Comparison of ENCODE assay signal across 20 cellular contexts in the genomic region with DNA sequence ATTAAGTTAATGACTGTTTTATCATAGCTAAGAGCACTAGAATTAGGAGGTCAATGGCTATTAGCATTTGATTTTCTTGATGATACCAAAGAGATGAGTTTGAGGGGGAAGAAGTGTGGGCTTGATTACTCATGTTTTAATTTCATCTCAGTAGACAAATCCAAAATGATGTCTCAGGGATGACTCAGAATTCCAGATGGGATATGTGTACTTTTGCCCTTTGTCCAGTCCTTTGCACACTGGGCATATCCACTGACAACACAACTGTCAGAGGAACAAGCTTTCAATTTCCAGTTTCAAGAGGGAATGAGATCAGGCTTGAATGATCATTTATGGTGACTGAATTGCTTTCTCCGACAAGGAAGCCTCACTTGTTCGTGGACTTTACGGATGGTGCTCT.
DNase-seq lines count a peak whose midpoint lies in the region; ATAC-seq and TF ChIP-seq lines count a peak whose summit lies in the region.
"Had no signal": no experiment of that assay in that cellular context is flagged by ENCODE, and none has a peak within 500 bp of the region (broad histone marks: within the 10 kb centered on the region; RNA-seq: fewer than 3 reads in every experiment).

No MANE protein-coding gene starts in this region.

- intact Hi-C loops in CD8-positive, alpha-beta T cell (cut with DNase I, micrococcal nuclease): no loop called here

- POLR2A ChIA-PET in RWPE1 (lab: Yijun Ruan, JAX; ENCODE audit: low non-redundant PET): no interaction called here
- POLR2A ChIA-PET in CD8-positive, alpha-beta T cell (lab: Charles Lee): no interaction called here

- H3K4me2 ChIP-seq in MM.1S (ENCODE audit: low read depth, low read length): no peak overlapping the region

- H4K20me1 ChIP-seq in MM.1S (ENCODE audit: insufficient read depth, low read length): no peaks in the 10 kb centered on the region

- no peak for ATAC-seq in CD8-positive, alpha-beta T cell
- ATAC-seq: body of pancreas, left colon, pancreas had no signal

- H3K27me3 Mint-ChIP-seq in CD8-positive, alpha-beta T cell (ENCODE audit: low read depth): no peaks in the 10 kb centered on the region
- H3K27me3 Mint-ChIP-seq: activated CD4-positive, alpha-beta T cell treated with anti-CD3 and anti-CD28 coated beads, Interleukin-2, amount 10 ng/mL, durations not matched to agents 24 days and 14 days had no signal

- CTCF ChIA-PET in RWPE1 (lab: Yijun Ruan, JAX): no interaction called here
- CTCF ChIA-PET in CD8-positive, alpha-beta T cell (lab: Charles Lee): no interaction called here

- no peaks in the 10 kb centered on the region for H3K9me2 ChIP-seq in MM.1S (replicated peaks; ENCODE audit: insufficient read depth, low read length)

- no peak overlapping the region for H3K27ac Mint-ChIP-seq in CD8-positive, alpha-beta T cell
- H3K27ac Mint-ChIP-seq: activated CD4-positive, alpha-beta T cell treated with anti-CD3 and anti-CD28 coated beads, Interleukin-2, amount 10 ng/mL, durations not matched to agents 24 days and 14 days; activated naive CD4-positive, alpha-beta T cell treated with anti-CD3 and anti-CD28 coated beads for 36 hours had no signal

- no peak overlapping the region for H3K4me3 Mint-ChIP-seq in CD8-positive, alpha-beta T cell
- H3K4me3 Mint-ChIP-seq: activated CD4-positive, alpha-beta T cell treated with anti-CD3 and anti-CD28 coated beads, Interleukin-2, amount 10 ng/mL, durations not matched to agents 24 days and 14 days; activated naive CD4-positive, alpha-beta T cell treated with anti-CD3 and anti-CD28 coated beads for 36 hours had no signal

- H3K27ac ChIP-seq in RWPE1 (no peak overlapping the region), MM.1S (ENCODE audit: low read length) (no peak overlapping the region)
- H3K27ac ChIP-seq in CD8-positive, alpha-beta T cell (ENCODE audit: low read depth, low read length): no peak overlapping the region
- H3K27ac ChIP-seq: 22Rv1, body of pancreas, pancreas, skin epidermis, tibial artery had no signal

- no peaks in the 10 kb centered on the region for H3K4me1 Mint-ChIP-seq in CD8-positive, alpha-beta T cell (ENCODE audit: low read depth)
- H3K4me1 Mint-ChIP-seq: activated CD4-positive, alpha-beta T cell treated with anti-CD3 and anti-CD28 coated beads, Interleukin-2, amount 10 ng/mL, durations not matched to agents 24 days and 14 days had no signal

- H3K9me3 Mint-ChIP-seq in CD8-positive, alpha-beta T cell: no peaks in the 10 kb centered on the region
- H3K9me3 Mint-ChIP-seq: activated CD4-positive, alpha-beta T cell treated with anti-CD3 and anti-CD28 coated beads, Interleukin-2, amount 10 ng/mL, durations not matched to agents 24 days and 14 days; activated naive CD4-positive, alpha-beta T cell treated with anti-CD3 and anti-CD28 coated beads for 36 hours had no signal

- DNase-seq in DMS53 (lab: John Stamatoyannopoulos, UW) (peak; percentile 29), DMS53 treated with DMSO at 0.1 percent for 48 hours (lab: John Stamatoyannopoulos, UW; ENCODE audit: unreplicated experiment) (no peak), RWPE1 (ENCODE audit: low spot score) (peak; percentile 13), fibroblast of villous mesenchyme (ENCODE audit: low read depth) (peak; percentile 14), stromal cell of bone marrow (ENCODE audit: low read depth) (peak; percentile 43), MM.1S (no peak), anterior cingulate cortex (lab: John Stamatoyannopoulos, UW) (no peak)
- DNase-seq in CD8-positive, alpha-beta T cell: no peak
- DNase-seq: activated CD4-positive, alpha-beta T cell treated with anti-CD3 and anti-CD28 coated beads, Interleukin-2, amount 10 ng/mL, durations not matched to agents 24 days and 14 days; activated naive CD4-positive, alpha-beta T cell treated with anti-CD3 and anti-CD28 coated beads for 36 hours; body of pancreas; GOT3; hippocampal formation; left colon; NCI-H1930; NCI-H524 treated with DMSO at 0.1 percent for 48 hours; pancreas; tibial artery had no signal

- H3K36me3 ChIP-seq in MM.1S (replicated peaks; ENCODE audit: insufficient read depth, low read length): no peaks in the 10 kb centered on the region
- H3K36me3 ChIP-seq in CD8-positive, alpha-beta T cell (ENCODE audit: insufficient read depth, low read length): no peaks in the 10 kb centered on the region
- H3K36me3 ChIP-seq: pancreas, tibial artery had no signal

- no peak for TF ChIP-seq CTCF in RWPE1 (conservative IDR thresholded peaks at IDR 0.05; ENCODE audit: low read depth)
- no peak for TF ChIP-seq CTCF in fibroblast of villous mesenchyme (IDR thresholded peaks at IDR 0.05; ENCODE audit: insufficient read depth, low read depth, low read length)
- TF ChIP-seq CTCF in MM.1S (IDR thresholded peaks at IDR 0.05; ENCODE audit: low read length): no peak
- no peak for TF ChIP-seq CTCF in CD8-positive, alpha-beta T cell (IDR thresholded peaks at IDR 0.05)

- no peak overlapping the region for H3K9ac ChIP-seq in MM.1S (ENCODE audit: low read length)

- no peaks in the 10 kb centered on the region for H3K27me3 ChIP-seq in MM.1S (replicated peaks; ENCODE audit: insufficient read depth, low read length)
- no peaks in the 10 kb centered on the region for H3K27me3 ChIP-seq in CD8-positive, alpha-beta T cell (ENCODE audit: insufficient read depth, low read length)
- H3K27me3 ChIP-seq: body of pancreas, tibial artery had no signal

- no peaks in the 10 kb centered on the region for H3F3A ChIP-seq in MM.1S (ENCODE audit: insufficient read depth, low read length)

- no peaks in the 10 kb centered on the region for H3K79me2 ChIP-seq in MM.1S (ENCODE audit: low read length)

- H3K9me3 ChIP-seq in MM.1S (replicated peaks; ENCODE audit: insufficient read depth, low read length): no peaks in the 10 kb centered on the region
- no peaks in the 10 kb centered on the region for H3K9me3 ChIP-seq in CD8-positive, alpha-beta T cell (ENCODE audit: low read length)
- H3K9me3 ChIP-seq: body of pancreas, pancreas had no signal

- H3K4me1 ChIP-seq in MM.1S (ENCODE audit: low read length): no peaks in the 10 kb centered on the region
- no peaks in the 10 kb centered on the region for H3K4me1 ChIP-seq in CD8-positive, alpha-beta T cell (ENCODE audit: insufficient read depth, low read length)
- H3K4me1 ChIP-seq: body of pancreas, pancreas, tibial artery had no signal

- H3K4me3 ChIP-seq in fibroblast of villous mesenchyme (ENCODE audit: low read depth, low read length) (no peak overlapping the region), MM.1S (ENCODE audit: low read length) (no peak overlapping the region)
- no peak overlapping the region for H3K4me3 ChIP-seq in CD8-positive, alpha-beta T cell (ENCODE audit: low read depth, low read length)
- H3K4me3 ChIP-seq: body of pancreas, pancreas, skin epidermis, tibial artery had no signal

- no peak overlapping the region for H2AFZ ChIP-seq in MM.1S (ENCODE audit: low read length)

- H3K36me3 Mint-ChIP-seq in CD8-positive, alpha-beta T cell: no peaks in the 10 kb centered on the region

Comparison
In these comparisons a context has a peak if more than half of its experiments do, and no peak if none do; other contexts are left out.
1. DNase-seq: peak in DMS53 (single experiment), RWPE1 (single experiment), fibroblast of villous mesenchyme (single experiment) and stromal cell of bone marrow (single experiment); none in DMS53 treated with DMSO at 0.1 percent for 48 hours (single experiment), MM.1S (single experiment), CD8-positive, alpha-beta T cell (0 of 7) and anterior cingulate cortex (0 of 58).